1 cellular context compared by ENCODE assay signal in the genomic region with DNA sequence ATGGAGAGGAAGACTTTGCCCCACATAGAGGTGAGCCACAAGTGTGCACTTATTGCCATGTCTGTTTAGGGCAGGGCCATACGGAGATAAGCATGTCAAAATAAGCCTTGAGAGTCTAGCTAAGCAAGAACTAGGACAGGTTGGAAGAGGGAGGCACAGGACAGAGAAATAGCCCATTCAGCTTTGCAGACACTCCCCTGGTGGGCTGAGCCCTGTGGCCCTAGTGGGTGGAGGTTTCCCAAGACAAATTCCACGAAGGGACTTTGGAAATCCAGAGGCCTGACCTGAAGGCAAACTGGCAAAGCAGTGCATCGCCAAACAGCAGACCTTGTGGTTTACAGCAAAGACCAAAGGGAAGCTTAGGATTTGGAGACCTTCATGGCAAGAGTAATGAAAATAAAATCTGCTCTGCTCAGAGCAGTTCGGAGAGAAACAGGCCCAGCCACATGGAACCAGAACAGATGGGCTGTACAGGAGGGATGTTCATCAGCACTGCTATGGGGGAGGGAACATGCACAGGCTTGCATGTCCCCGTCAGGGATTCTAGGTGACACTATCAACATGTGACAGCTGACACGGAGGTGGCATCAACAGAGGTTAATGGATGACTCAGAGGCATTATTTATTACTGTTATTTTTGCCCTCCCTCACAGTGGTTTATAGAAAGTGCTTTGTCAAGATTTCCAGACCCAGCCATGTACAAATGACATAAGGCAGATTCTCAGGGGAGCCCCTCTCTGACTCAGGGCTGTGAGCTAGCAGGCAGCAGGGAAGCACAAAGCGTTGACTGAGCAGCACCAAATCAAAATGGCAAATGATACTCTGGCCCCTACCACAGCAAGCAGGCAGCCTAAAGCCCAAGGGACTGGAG.
TF ChIP-seq lines count a peak whose summit lies in the region.

No MANE protein-coding gene starts in this region.

TF ChIP-seq in K562, 482 proteins besides CTCF, POLR2A, EP300 and RAD21 (continued from another document and continues in another):
- TF ChIP-seq, protein P1, sequence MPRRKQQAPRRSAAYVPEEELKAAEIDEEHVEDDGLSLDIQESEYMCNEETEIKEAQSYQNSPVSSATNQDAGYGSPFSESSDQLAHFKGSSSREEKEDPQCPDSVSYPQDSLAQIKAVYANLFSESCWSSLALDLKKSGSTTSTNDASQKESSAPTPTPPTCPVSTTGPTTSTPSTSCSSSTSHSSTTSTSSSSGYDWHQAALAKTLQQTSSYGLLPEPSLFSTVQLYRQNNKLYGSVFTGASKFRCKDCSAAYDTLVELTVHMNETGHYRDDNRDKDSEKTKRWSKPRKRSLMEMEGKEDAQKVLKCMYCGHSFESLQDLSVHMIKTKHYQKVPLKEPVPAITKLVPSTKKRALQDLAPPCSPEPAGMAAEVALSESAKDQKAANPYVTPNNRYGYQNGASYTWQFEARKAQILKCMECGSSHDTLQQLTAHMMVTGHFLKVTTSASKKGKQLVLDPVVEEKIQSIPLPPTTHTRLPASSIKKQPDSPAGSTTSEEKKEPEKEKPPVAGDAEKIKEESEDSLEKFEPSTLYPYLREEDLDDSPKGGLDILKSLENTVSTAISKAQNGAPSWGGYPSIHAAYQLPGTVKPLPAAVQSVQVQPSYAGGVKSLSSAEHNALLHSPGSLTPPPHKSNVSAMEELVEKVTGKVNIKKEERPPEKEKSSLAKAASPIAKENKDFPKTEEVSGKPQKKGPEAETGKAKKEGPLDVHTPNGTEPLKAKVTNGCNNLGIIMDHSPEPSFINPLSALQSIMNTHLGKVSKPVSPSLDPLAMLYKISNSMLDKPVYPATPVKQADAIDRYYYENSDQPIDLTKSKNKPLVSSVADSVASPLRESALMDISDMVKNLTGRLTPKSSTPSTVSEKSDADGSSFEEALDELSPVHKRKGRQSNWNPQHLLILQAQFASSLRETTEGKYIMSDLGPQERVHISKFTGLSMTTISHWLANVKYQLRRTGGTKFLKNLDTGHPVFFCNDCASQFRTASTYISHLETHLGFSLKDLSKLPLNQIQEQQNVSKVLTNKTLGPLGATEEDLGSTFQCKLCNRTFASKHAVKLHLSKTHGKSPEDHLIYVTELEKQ (CRISPR knock-in tag; IDR thresholded peaks at IDR 0.05): no peak
- TF ChIP-seq MAZ (CRISPR knock-in tag; conservative IDR thresholded peaks at IDR 0.05 in 1 of 2, IDR thresholded peaks at IDR 0.05 in 1 of 2) (no peak; a peak in 1 of 4 replicates), KLF6 (CRISPR knock-in tag; IDR thresholded peaks at IDR 0.05; ENCODE audit: borderline replicate concordance) (no peak), POU5F1 (IDR thresholded peaks at IDR 0.05; ENCODE audit: borderline replicate concordance, low read depth, low read length, partially characterized antibody) (no peak), XRCC4 (IDR thresholded peaks at IDR 0.05; ENCODE audit: extremely low read depth, insufficient read depth, insufficient read length) (no peak), DNMT1 (IDR thresholded peaks at IDR 0.05) (no peak), NFIX (CRISPR knock-in tag; IDR thresholded peaks at IDR 0.05; ENCODE audit: low read depth) (no peak), SIRT6 (IDR thresholded peaks at IDR 0.05; ENCODE audit: low read depth, low read length) (no peak), ILF3 (IDR thresholded peaks at IDR 0.05; ENCODE audit: borderline replicate concordance) (no peak), MTA1 (IDR thresholded peaks at IDR 0.05; ENCODE audit: borderline replicate concordance) (0 out of 2 replicates have a peak, but pooled peaks have one; percentile 3), ZBTB8A (IDR thresholded peaks at IDR 0.05; ENCODE audit: partially characterized antibody) (no peak), MCM7 (IDR thresholded peaks at IDR 0.05) (no peak), NFRKB (IDR thresholded peaks at IDR 0.05; ENCODE audit: low read depth) (no peak), MCM3 (IDR thresholded peaks at IDR 0.05) (no peak), ATF7 (IDR thresholded peaks at IDR 0.05) (peak; percentile 80), CREB1 (IDR thresholded peaks at IDR 0.05) (peak; percentile 55; the same call in 1 of the 2 replicates), CREB1 (CRISPR knock-in tag; IDR thresholded peaks at IDR 0.05) (peak; percentile 48; the same call in 1 of the 2 replicates), PRPF4 (IDR thresholded peaks at IDR 0.05; ENCODE audit: insufficient read depth, low read depth, low read length, poor library complexity, severe bottlenecking) (no peak), TRIM28 (IDR thresholded peaks at IDR 0.05) (no peak)
- TF ChIP-seq, protein P2, sequence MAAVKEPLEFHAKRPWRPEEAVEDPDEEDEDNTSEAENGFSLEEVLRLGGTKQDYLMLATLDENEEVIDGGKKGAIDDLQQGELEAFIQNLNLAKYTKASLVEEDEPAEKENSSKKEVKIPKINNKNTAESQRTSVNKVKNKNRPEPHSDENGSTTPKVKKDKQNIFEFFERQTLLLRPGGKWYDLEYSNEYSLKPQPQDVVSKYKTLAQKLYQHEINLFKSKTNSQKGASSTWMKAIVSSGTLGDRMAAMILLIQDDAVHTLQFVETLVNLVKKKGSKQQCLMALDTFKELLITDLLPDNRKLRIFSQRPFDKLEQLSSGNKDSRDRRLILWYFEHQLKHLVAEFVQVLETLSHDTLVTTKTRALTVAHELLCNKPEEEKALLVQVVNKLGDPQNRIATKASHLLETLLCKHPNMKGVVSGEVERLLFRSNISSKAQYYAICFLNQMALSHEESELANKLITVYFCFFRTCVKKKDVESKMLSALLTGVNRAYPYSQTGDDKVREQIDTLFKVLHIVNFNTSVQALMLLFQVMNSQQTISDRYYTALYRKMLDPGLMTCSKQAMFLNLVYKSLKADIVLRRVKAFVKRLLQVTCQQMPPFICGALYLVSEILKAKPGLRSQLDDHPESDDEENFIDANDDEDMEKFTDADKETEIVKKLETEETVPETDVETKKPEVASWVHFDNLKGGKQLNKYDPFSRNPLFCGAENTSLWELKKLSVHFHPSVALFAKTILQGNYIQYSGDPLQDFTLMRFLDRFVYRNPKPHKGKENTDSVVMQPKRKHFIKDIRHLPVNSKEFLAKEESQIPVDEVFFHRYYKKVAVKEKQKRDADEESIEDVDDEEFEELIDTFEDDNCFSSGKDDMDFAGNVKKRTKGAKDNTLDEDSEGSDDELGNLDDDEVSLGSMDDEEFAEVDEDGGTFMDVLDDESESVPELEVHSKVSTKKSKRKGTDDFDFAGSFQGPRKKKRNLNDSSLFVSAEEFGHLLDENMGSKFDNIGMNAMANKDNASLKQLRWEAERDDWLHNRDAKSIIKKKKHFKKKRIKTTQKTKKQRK (IDR thresholded peaks at IDR 0.05; ENCODE audit: borderline replicate concordance, low read depth, low read length): no peak
- TF ChIP-seq, protein P3, sequence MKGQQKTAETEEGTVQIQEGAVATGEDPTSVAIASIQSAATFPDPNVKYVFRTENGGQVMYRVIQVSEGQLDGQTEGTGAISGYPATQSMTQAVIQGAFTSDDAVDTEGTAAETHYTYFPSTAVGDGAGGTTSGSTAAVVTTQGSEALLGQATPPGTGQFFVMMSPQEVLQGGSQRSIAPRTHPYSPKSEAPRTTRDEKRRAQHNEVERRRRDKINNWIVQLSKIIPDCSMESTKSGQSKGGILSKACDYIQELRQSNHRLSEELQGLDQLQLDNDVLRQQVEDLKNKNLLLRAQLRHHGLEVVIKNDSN (CRISPR knock-in tag; IDR thresholded peaks at IDR 0.05): no peak
- TF ChIP-seq, protein P4, sequence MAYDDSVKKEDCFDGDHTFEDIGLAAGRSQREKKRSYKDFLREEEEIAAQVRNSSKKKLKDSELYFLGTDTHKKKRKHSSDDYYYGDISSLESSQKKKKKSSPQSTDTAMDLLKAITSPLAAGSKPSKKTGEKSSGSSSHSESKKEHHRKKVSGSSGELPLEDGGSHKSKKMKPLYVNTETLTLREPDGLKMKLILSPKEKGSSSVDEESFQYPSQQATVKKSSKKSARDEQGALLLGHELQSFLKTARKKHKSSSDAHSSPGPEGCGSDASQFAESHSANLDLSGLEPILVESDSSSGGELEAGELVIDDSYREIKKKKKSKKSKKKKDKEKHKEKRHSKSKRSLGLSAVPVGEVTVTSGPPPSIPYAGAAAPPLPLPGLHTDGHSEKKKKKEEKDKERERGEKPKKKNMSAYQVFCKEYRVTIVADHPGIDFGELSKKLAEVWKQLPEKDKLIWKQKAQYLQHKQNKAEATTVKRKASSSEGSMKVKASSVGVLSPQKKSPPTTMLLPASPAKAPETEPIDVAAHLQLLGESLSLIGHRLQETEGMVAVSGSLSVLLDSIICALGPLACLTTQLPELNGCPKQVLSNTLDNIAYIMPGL (CRISPR knock-in tag; IDR thresholded peaks at IDR 0.05): no peak
- TF ChIP-seq, protein P5, sequence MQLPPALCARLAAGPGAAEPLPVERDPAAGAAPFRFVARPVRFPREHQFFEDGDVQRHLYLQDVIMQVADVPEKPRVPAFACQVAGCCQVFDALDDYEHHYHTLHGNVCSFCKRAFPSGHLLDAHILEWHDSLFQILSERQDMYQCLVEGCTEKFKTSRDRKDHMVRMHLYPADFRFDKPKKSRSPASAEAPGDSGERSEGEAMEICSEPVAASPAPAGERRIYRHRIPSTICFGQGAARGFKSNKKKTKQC (CRISPR knock-in tag; IDR thresholded peaks at IDR 0.05): no peak
- TF ChIP-seq, protein P6, sequence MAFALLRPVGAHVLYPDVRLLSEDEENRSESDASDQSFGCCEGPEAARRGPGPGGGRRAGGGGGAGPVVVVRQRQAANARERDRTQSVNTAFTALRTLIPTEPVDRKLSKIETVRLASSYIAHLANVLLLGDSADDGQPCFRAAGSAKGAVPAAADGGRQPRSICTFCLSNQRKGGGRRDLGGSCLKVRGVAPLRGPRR (CRISPR knock-in tag; IDR thresholded peaks at IDR 0.05): no peak
- TF ChIP-seq, protein P7, sequence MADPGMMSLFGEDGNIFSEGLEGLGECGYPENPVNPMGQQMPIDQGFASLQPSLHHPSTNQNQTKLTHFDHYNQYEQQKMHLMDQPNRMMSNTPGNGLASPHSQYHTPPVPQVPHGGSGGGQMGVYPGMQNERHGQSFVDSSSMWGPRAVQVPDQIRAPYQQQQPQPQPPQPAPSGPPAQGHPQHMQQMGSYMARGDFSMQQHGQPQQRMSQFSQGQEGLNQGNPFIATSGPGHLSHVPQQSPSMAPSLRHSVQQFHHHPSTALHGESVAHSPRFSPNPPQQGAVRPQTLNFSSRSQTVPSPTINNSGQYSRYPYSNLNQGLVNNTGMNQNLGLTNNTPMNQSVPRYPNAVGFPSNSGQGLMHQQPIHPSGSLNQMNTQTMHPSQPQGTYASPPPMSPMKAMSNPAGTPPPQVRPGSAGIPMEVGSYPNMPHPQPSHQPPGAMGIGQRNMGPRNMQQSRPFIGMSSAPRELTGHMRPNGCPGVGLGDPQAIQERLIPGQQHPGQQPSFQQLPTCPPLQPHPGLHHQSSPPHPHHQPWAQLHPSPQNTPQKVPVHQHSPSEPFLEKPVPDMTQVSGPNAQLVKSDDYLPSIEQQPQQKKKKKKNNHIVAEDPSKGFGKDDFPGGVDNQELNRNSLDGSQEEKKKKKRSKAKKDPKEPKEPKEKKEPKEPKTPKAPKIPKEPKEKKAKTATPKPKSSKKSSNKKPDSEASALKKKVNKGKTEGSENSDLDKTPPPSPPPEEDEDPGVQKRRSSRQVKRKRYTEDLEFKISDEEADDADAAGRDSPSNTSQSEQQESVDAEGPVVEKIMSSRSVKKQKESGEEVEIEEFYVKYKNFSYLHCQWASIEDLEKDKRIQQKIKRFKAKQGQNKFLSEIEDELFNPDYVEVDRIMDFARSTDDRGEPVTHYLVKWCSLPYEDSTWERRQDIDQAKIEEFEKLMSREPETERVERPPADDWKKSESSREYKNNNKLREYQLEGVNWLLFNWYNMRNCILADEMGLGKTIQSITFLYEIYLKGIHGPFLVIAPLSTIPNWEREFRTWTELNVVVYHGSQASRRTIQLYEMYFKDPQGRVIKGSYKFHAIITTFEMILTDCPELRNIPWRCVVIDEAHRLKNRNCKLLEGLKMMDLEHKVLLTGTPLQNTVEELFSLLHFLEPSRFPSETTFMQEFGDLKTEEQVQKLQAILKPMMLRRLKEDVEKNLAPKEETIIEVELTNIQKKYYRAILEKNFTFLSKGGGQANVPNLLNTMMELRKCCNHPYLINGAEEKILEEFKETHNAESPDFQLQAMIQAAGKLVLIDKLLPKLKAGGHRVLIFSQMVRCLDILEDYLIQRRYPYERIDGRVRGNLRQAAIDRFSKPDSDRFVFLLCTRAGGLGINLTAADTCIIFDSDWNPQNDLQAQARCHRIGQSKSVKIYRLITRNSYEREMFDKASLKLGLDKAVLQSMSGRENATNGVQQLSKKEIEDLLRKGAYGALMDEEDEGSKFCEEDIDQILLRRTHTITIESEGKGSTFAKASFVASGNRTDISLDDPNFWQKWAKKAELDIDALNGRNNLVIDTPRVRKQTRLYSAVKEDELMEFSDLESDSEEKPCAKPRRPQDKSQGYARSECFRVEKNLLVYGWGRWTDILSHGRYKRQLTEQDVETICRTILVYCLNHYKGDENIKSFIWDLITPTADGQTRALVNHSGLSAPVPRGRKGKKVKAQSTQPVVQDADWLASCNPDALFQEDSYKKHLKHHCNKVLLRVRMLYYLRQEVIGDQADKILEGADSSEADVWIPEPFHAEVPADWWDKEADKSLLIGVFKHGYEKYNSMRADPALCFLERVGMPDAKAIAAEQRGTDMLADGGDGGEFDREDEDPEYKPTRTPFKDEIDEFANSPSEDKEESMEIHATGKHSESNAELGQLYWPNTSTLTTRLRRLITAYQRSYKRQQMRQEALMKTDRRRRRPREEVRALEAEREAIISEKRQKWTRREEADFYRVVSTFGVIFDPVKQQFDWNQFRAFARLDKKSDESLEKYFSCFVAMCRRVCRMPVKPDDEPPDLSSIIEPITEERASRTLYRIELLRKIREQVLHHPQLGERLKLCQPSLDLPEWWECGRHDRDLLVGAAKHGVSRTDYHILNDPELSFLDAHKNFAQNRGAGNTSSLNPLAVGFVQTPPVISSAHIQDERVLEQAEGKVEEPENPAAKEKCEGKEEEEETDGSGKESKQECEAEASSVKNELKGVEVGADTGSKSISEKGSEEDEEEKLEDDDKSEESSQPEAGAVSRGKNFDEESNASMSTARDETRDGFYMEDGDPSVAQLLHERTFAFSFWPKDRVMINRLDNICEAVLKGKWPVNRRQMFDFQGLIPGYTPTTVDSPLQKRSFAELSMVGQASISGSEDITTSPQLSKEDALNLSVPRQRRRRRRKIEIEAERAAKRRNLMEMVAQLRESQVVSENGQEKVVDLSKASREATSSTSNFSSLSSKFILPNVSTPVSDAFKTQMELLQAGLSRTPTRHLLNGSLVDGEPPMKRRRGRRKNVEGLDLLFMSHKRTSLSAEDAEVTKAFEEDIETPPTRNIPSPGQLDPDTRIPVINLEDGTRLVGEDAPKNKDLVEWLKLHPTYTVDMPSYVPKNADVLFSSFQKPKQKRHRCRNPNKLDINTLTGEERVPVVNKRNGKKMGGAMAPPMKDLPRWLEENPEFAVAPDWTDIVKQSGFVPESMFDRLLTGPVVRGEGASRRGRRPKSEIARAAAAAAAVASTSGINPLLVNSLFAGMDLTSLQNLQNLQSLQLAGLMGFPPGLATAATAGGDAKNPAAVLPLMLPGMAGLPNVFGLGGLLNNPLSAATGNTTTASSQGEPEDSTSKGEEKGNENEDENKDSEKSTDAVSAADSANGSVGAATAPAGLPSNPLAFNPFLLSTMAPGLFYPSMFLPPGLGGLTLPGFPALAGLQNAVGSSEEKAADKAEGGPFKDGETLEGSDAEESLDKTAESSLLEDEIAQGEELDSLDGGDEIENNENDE (IDR thresholded peaks at IDR 0.05; ENCODE audit: low read depth, low read length): no peak
